Comparison of ENCODE assay signal across 8 cellular contexts in genomic region chr4:37977471-37978452, GRCh38. TPM values are rescaled to one million over a fixed set of nuclear protein-coding genes. Genes with fewer than 3 reads are reported as not detected.
DNase-seq lines count a peak whose midpoint lies in the region; ATAC-seq and TF ChIP-seq lines count a peak whose summit lies in the region.

No MANE protein-coding gene starts in this region.

- peaks cover 18% of the 10 kb centered on the region for H3K4me1 Mint-ChIP-seq in activated T-helper 17 cell treated with anti-CD3 and anti-CD28 coated beads, Interleukin-2, amount 50 U/mL, for 72 hours
- H3K4me1 Mint-ChIP-seq in natural killer cell treated with Interleukin-12 subunit alpha and Interleukin-12 subunit beta and Interleukin-15 and Interleukin-18, amount 100 ng/mL, for 72 hours (ENCODE audit: low read depth in 2 of 2): peaks cover 19 to 34% of the 10 kb centered on the region in 2 donors

- H3K4me3 Mint-ChIP-seq in activated T-helper 17 cell treated with anti-CD3 and anti-CD28 coated beads, Interleukin-2, amount 50 U/mL, for 72 hours: peak overlapping the region; percentile 80
- H3K4me3 Mint-ChIP-seq in natural killer cell treated with Interleukin-12 subunit alpha and Interleukin-12 subunit beta and Interleukin-15 and Interleukin-18, amount 100 ng/mL, for 72 hours: peak overlapping the region; percentile 88

- TF ChIP-seq CTCF in Peyer's patch (IDR thresholded peaks at IDR 0.05): peak; percentile 48 to 80 (median 67)

- peak overlapping the region; percentile 77 to 94 (median 84) for H3K4me3 ChIP-seq in Peyer's patch

- peak in 1 of 2 donors; percentile 49 for TF ChIP-seq POLR2A in Peyer's patch (IDR thresholded peaks at IDR 0.05)

- H3K27me3 ChIP-seq in Peyer's patch: no peaks in the 10 kb centered on the region

- no peaks in the 10 kb centered on the region for H3K36me3 ChIP-seq in Peyer's patch

- H3K9me3 ChIP-seq in Peyer's patch: no peaks in the 10 kb centered on the region

- peaks cover 0 to 21% (median 1%) of the 10 kb centered on the region in 4 donors for H3K4me1 ChIP-seq in Peyer's patch

- ATAC-seq in GM18870 (IDR thresholded peaks at IDR 0.05; ENCODE audit: unreplicated experiment): peak; percentile 46
- peak; percentile 62 for ATAC-seq in HG03108 (IDR thresholded peaks at IDR 0.05; ENCODE audit: unreplicated experiment)
- ATAC-seq in activated T-helper 17 cell treated with anti-CD3 and anti-CD28 coated beads, Interleukin-2, amount 50 U/mL, for 72 hours (replicated peaks): peak; percentile 80
- peak; percentile 85 to 88 for ATAC-seq in natural killer cell treated with Interleukin-12 subunit alpha and Interleukin-12 subunit beta and Interleukin-15 and Interleukin-18, amount 100 ng/mL, for 72 hours
- peak; percentile 72 for ATAC-seq in stimulated activated naive CD8-positive, alpha-beta T cell treated with anti-CD3 and anti-CD28 coated beads, Interleukin-15, Interleukin-2, amounts not matched to agents 100 U/mL and 50 U/mL, for 24 hours

- peak; percentile 84 for DNase-seq in Ammon's horn (ENCODE audit: low spot score)
- peak; percentile 74 to 92 (median 81) for DNase-seq in Peyer's patch
- peak; percentile 57 for DNase-seq in fibroblast of peridontal ligament (ENCODE audit: extremely low read depth)
- DNase-seq in natural killer cell treated with Interleukin-12 subunit alpha and Interleukin-12 subunit beta and Interleukin-15 and Interleukin-18, amount 100 ng/mL, for 72 hours (ENCODE audit: low spot score): peak; percentile 85
- DNase-seq in stimulated activated naive CD8-positive, alpha-beta T cell treated with anti-CD3 and anti-CD28 coated beads, Interleukin-15, Interleukin-2, amounts not matched to agents 100 U/mL and 50 U/mL, for 24 hours: peak; percentile 77

- H3K27me3 Mint-ChIP-seq in activated T-helper 17 cell treated with anti-CD3 and anti-CD28 coated beads, Interleukin-2, amount 50 U/mL, for 72 hours: no peaks in the 10 kb centered on the region
- H3K27me3 Mint-ChIP-seq in natural killer cell treated with Interleukin-12 subunit alpha and Interleukin-12 subunit beta and Interleukin-15 and Interleukin-18, amount 100 ng/mL, for 72 hours: no peaks in the 10 kb centered on the region

- no peaks in the 10 kb centered on the region for H3K9me3 Mint-ChIP-seq in activated T-helper 17 cell treated with anti-CD3 and anti-CD28 coated beads, Interleukin-2, amount 50 U/mL, for 72 hours
- H3K9me3 Mint-ChIP-seq in natural killer cell treated with Interleukin-12 subunit alpha and Interleukin-12 subunit beta and Interleukin-15 and Interleukin-18, amount 100 ng/mL, for 72 hours: no peaks in the 10 kb centered on the region

- no peaks in the 10 kb centered on the region for H3K36me3 Mint-ChIP-seq in activated T-helper 17 cell treated with anti-CD3 and anti-CD28 coated beads, Interleukin-2, amount 50 U/mL, for 72 hours (ENCODE audit: low read depth)
- no peaks in the 10 kb centered on the region for H3K36me3 Mint-ChIP-seq in natural killer cell treated with Interleukin-12 subunit alpha and Interleukin-12 subunit beta and Interleukin-15 and Interleukin-18, amount 100 ng/mL, for 72 hours

- H3K27ac ChIP-seq in Peyer's patch: peak overlapping the region; percentile 94 to 99 (median 95)

- peak overlapping the region; percentile 76 for H3K27ac Mint-ChIP-seq in activated T-helper 17 cell treated with anti-CD3 and anti-CD28 coated beads, Interleukin-2, amount 50 U/mL, for 72 hours
- H3K27ac Mint-ChIP-seq in natural killer cell treated with Interleukin-12 subunit alpha and Interleukin-12 subunit beta and Interleukin-15 and Interleukin-18, amount 100 ng/mL, for 72 hours: peak overlapping the region; percentile 62 to 85

RNA-seq across cellular contexts. Expression of gene PTTG2, which starts 17.6 kb away (rescaled TPM):
- 1 to 10 TPM in 2 of 4 donors, not detected in 2; 2.5 to 8.3 TPM for total RNA-seq in Peyer's patch
- under 1 TPM; 0.39 to 0.40 TPM for total RNA-seq in activated T-helper 17 cell treated with anti-CD3 and anti-CD28 coated beads, Interleukin-2, amount 50 U/mL, for 72 hours
- 1 to 10 TPM; 1.6 to 3.2 TPM for total RNA-seq in natural killer cell treated with Interleukin-12 subunit alpha and Interleukin-12 subunit beta and Interleukin-15 and Interleukin-18, amount 100 ng/mL, for 72 hours

Comparison
In these comparisons a context has a peak if more than half of its experiments do, and no peak if none do; other contexts are left out.
1. Peak in every context shown above with its lines: DNase-seq, ATAC-seq, H3K4me3 ChIP-seq and H3K27ac ChIP-seq.